ENCODE assay signal across 1 cellular context in genomic region chr5:112737088-112737471, GRCh38.
TF ChIP-seq lines count a peak whose summit lies in the region.

No MANE protein-coding gene starts in this region.

TF ChIP-seq in K562, 482 proteins besides CTCF, POLR2A, EP300 and RAD21 (continued from another document):
- TF ChIP-seq LARP7 (IDR thresholded peaks at IDR 0.05) (no peak), NR0B1 (IDR thresholded peaks at IDR 0.05; ENCODE audit: partially characterized antibody) (no peak)
